ENCODE assay signal across 8 cellular contexts in genomic region chr18:44839239-44839666, GRCh38.
DNase-seq lines count a peak whose midpoint lies in the region; ATAC-seq, FAIRE-seq and TF ChIP-seq lines count a peak whose summit lies in the region.

No MANE protein-coding gene starts in this region.

- H3K4me1 Mint-ChIP-seq in memory B cell, result peaks cover 67% of the 10 kb centered on the region

- DNase-seq in GM03348 (ENCODE audit: low spot score) (peak; percentile 58), bronchial epithelial cell (ENCODE audit: low read depth) (peak; percentile 81), memory B cell (ENCODE audit: low spot score in 2 of 2) (peak; percentile 47 to 54), ecto neural progenitor cell (ENCODE audit: low spot score) (no peak)
- peak; percentile 39 for DNase-seq in activated CD4-positive, CD25-positive, alpha-beta regulatory T cell treated with anti-CD3 and anti-CD28 coated beads, Interleukin-2, amount 50 U/mL, for 16 hours (ENCODE audit: low read depth, low spot score)
- DNase-seq in stimulated activated CD8-positive, alpha-beta memory T cell treated with anti-CD3 and anti-CD28 coated beads, Interleukin-4, amount 100 ng/mL, for 48 hours, result peak; percentile 75

- TF ChIP-seq CTCF in KMS-11 (conservative IDR thresholded peaks at IDR 0.05; ENCODE audit: low read depth, low read length), result no peak
- TF ChIP-seq CTCF in bronchial epithelial cell (IDR thresholded peaks at IDR 0.05; ENCODE audit: insufficient read depth, low read length, severe bottlenecking), result no peak

- H3K27me3 Mint-ChIP-seq in memory B cell, result no peaks in the 10 kb centered on the region

- H3K36me3 Mint-ChIP-seq in memory B cell, result peaks cover 7% of the 10 kb centered on the region

- H3K4me1 ChIP-seq in KMS-11 (ENCODE audit: low read depth, poor library complexity, severe bottlenecking), result peaks cover 37% of the 10 kb centered on the region

- H3K9ac ChIP-seq in KMS-11, result peak overlapping the region; percentile 17; the same call in 1 of the 2 replicates

- H3K27ac Mint-ChIP-seq in memory B cell, result peak overlapping the region; percentile 42

- H2AFZ ChIP-seq in KMS-11 (ENCODE audit: low read depth), result no peak overlapping the region

- H3K4me3 Mint-ChIP-seq in memory B cell, result peak overlapping the region; percentile 32

- no peaks in the 10 kb centered on the region for H3K36me3 ChIP-seq in KMS-11 (ENCODE audit: insufficient read depth)
- H3K36me3 ChIP-seq in bronchial epithelial cell (ENCODE audit: control insufficient read depth, insufficient read depth, low read length), result no peaks in the 10 kb centered on the region

- no peaks in the 10 kb centered on the region for H4K20me1 ChIP-seq in KMS-11 (ENCODE audit: insufficient read depth)

- H3K27me3 ChIP-seq in KMS-11 (ENCODE audit: insufficient read depth, low read depth), result no peaks in the 10 kb centered on the region
- no peaks in the 10 kb centered on the region for H3K27me3 ChIP-seq in bronchial epithelial cell (ENCODE audit: control insufficient read depth, insufficient read depth, low read length)

- peak; percentile 92 for FAIRE-seq in bronchial epithelial cell (lab: Jason Lieb, UNC)

- peaks cover 5% of the 10 kb centered on the region; the same call in 1 of the 2 replicates for H3K79me2 ChIP-seq in KMS-11 (ENCODE audit: insufficient read depth, low read depth)

- H3K9me3 Mint-ChIP-seq in memory B cell, result peaks cover 1% of the 10 kb centered on the region

- peak; percentile 98 for ATAC-seq in GM21528 (IDR thresholded peaks at IDR 0.05; ENCODE audit: low FRiP score, unreplicated experiment)
- peak; percentile 92 for ATAC-seq in memory B cell (ENCODE audit: low read depth)

- no peak overlapping the region for H3K4me3 ChIP-seq in KMS-11 (IDR thresholded peaks at IDR 0.05; ENCODE audit: insufficient read depth, low read depth, low read length)
- H3K4me3 ChIP-seq in bronchial epithelial cell (ENCODE audit: low read depth, low read length), result no peak overlapping the region

- H3K27ac ChIP-seq in KMS-11, result peak overlapping the region; percentile 34

- H3K4me2 ChIP-seq in KMS-11, result peak overlapping the region; percentile 31; the same call in 1 of the 2 replicates
